ENCODE assay signal across 8 cellular contexts in the genomic region with DNA sequence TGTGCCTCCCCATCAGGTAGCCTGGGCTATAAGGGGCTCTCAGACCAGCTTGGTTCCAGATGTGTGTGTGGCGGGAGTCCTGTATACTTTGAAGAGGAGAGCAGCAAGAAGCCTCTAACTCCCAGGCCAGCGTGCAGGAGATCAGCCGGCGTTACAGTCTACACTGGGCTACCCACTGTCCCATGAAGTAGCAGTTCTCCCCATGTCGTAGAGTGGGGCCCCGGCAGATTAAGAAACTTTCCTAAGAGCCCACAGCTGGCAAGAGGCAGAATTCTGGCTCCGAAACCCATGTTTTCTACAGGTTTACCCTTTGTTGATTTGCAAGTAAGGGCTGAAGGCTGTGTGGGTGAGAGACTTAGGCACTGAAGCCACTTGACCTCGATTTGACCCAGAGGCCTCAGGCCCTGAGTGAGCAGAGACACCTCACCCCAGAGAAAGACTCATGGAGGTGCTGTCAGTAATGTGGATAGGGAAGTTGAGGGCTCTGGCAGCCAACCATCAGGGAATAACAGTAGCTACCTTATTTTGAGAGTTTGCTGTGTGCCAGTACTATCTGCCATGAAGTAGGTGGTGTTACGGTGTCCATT. TPM values are rescaled to one million over a fixed set of nuclear protein-coding genes. Genes with fewer than 3 reads are reported as not detected.
DNase-seq lines count a peak whose midpoint lies in the region; ATAC-seq and TF ChIP-seq lines count a peak whose summit lies in the region.

No MANE protein-coding gene starts in this region.

- H3K36me3 Mint-ChIP-seq in activated CD4-positive, alpha-beta T cell treated with anti-CD3 and anti-CD28 coated beads for 36 hours (ENCODE audit: low read depth), result peaks cover 13% of the 10 kb centered on the region

- POLR2A ChIA-PET in activated CD4-positive, alpha-beta T cell treated with anti-CD3 and anti-CD28 coated beads for 36 hours (lab: Charles Lee), result interaction anchor here (0.6 to 1.8 kb wide), 3 partner anchors 16 to 143 kb away, joined by 3 to 12 read pairs (median 4); a partner anchor contains a TSS
- POLR2A ChIA-PET in GM10248 (lab: Yijun Ruan, JAX), result interaction anchor here (0.6 to 2.2 kb wide), 5 partner anchors 9 to 143 kb away, joined by 3 to 11 read pairs (median 6); a partner anchor contains a TSS

- peak overlapping the region; percentile 97 for H3K27ac Mint-ChIP-seq in activated CD4-positive, alpha-beta T cell treated with anti-CD3 and anti-CD28 coated beads for 36 hours

- H3K4me3 ChIP-seq in OCI-LY3 (ENCODE audit: low read length), result peak overlapping the region; percentile 91
- H3K4me3 ChIP-seq in coronary artery, result peak overlapping the region; percentile 95
- H3K4me3 ChIP-seq in neural cell (ENCODE audit: low read length), result peak overlapping the region; percentile 91

- peaks cover 42% of the 10 kb centered on the region for H3K4me1 Mint-ChIP-seq in activated CD4-positive, alpha-beta T cell treated with anti-CD3 and anti-CD28 coated beads for 36 hours

- TF ChIP-seq CTCF in OCI-LY3 (IDR thresholded peaks at IDR 0.05; ENCODE audit: low read depth, low read length), result no peak
- no peak for TF ChIP-seq CTCF in coronary artery (IDR thresholded peaks at IDR 0.05)
- no peak for TF ChIP-seq CTCF in neural cell (IDR thresholded peaks at IDR 0.05; ENCODE audit: poor library complexity, severe bottlenecking)
- no peak for TF ChIP-seq CTCF in GM10248 (IDR thresholded peaks at IDR 0.05; ENCODE audit: control extremely low read depth, extremely low read depth, low read depth, missing control alignments)

- H3K36me3 ChIP-seq in OCI-LY3 (replicated peaks; ENCODE audit: low read depth, low read length) (peaks cover 2% of the 10 kb centered on the region), neural cell (ENCODE audit: insufficient read depth, low read length) (no peaks in the 10 kb centered on the region)

- peak overlapping the region; percentile 78 for H3K4me3 Mint-ChIP-seq in activated CD4-positive, alpha-beta T cell treated with anti-CD3 and anti-CD28 coated beads for 36 hours

- ATAC-seq in activated CD4-positive, alpha-beta T cell treated with anti-CD3 and anti-CD28 coated beads for 36 hours, result no peak
- no peak for ATAC-seq in HG02884 (IDR thresholded peaks at IDR 0.05; ENCODE audit: unreplicated experiment)

- peaks cover 37% of the 10 kb centered on the region for H3K4me1 ChIP-seq in OCI-LY3 (ENCODE audit: low read length)

- no peaks in the 10 kb centered on the region for H3K9me3 Mint-ChIP-seq in activated CD4-positive, alpha-beta T cell treated with anti-CD3 and anti-CD28 coated beads for 36 hours (ENCODE audit: low read depth)

- no peak for TF ChIP-seq RAD21 in neural cell (conservative IDR thresholded peaks at IDR 0.05)

- intact Hi-C loops in activated CD4-positive, alpha-beta T cell treated with anti-CD3 and anti-CD28 coated beads for 36 hours (cut with DNase I, micrococcal nuclease), result loop anchor here (1.0 to 10.0 kb wide), 20 partner anchors 9 to 1287 kb away; a partner anchor contains a TSS

- H3K27me3 Mint-ChIP-seq in activated CD4-positive, alpha-beta T cell treated with anti-CD3 and anti-CD28 coated beads for 36 hours, result no peaks in the 10 kb centered on the region

- no peaks in the 10 kb centered on the region for H3K9me3 ChIP-seq in OCI-LY3 (ENCODE audit: insufficient read depth, low read length)
- no peaks in the 10 kb centered on the region for H3K9me3 ChIP-seq in neural cell (ENCODE audit: low read length)

- peak overlapping the region; percentile 99 for H3K4me2 ChIP-seq in OCI-LY3 (ENCODE audit: low read length)
- H3K4me2 ChIP-seq in neural cell (ENCODE audit: low read length), result no peak overlapping the region

- H2AFZ ChIP-seq in OCI-LY3 (ENCODE audit: low read depth, low read length) (peak overlapping the region; percentile 71), neural cell (ENCODE audit: low read depth, low read length) (peak overlapping the region; percentile 94)

- CTCF ChIA-PET in activated CD4-positive, alpha-beta T cell treated with anti-CD3 and anti-CD28 coated beads for 36 hours (lab: Charles Lee), result interaction anchor here (0.9 to 1.5 kb wide), 7 partner anchors 9 to 248 kb away, joined by 3 to 6 read pairs (median 3); no protein-coding TSS in a partner anchor
- CTCF ChIA-PET in GM10248 (lab: Yijun Ruan, JAX), result interaction anchor here (1.3 to 1.9 kb wide), 7 partner anchors 10 to 58 kb away, joined by 3 to 10 read pairs (median 4); no protein-coding TSS in a partner anchor

- DNase-seq in activated CD4-positive, alpha-beta T cell treated with anti-CD3 and anti-CD28 coated beads for 36 hours, result peak; percentile 44
- no peak for DNase-seq in activated CD4-positive, alpha-beta T cell treated with anti-CD3 and anti-CD28 coated beads, Interleukin-2, amount 50 U/mL, for 4 hours
- peak; percentile 75 for DNase-seq in coronary artery (ENCODE audit: low spot score)
- no peak for DNase-seq in DMS114 treated with DMSO at 0.1 percent for 48 hours (lab: John Stamatoyannopoulos, UW; ENCODE audit: unreplicated experiment)
- DNase-seq in GM10248 (ENCODE audit: extremely low spot score), result no peak

- H3K79me2 ChIP-seq in OCI-LY3 (ENCODE audit: low read length) (peaks cover 55% of the 10 kb centered on the region), neural cell (replicated peaks; ENCODE audit: insufficient read depth, low read length) (no peaks in the 10 kb centered on the region)

- H3K9me2 ChIP-seq in neural cell (ENCODE audit: insufficient read depth, low read length), result no peaks in the 10 kb centered on the region

- peak overlapping the region; percentile 72 for H3K27ac ChIP-seq in OCI-LY3 (ENCODE audit: low read length)
- peak overlapping the region; percentile 99 for H3K27ac ChIP-seq in coronary artery
- no peak overlapping the region for H3K27ac ChIP-seq in neural cell (ENCODE audit: low read length)

- peaks cover 17% of the 10 kb centered on the region for H4K20me1 ChIP-seq in OCI-LY3 (ENCODE audit: insufficient read depth, low read length)
- no peaks in the 10 kb centered on the region for H4K20me1 ChIP-seq in neural cell (ENCODE audit: insufficient read depth)

- peak overlapping the region; percentile 91 for H3K9ac ChIP-seq in OCI-LY3 (ENCODE audit: low read length)
- peak overlapping the region; percentile 69 for H3K9ac ChIP-seq in neural cell (ENCODE audit: low read length)

- no peaks in the 10 kb centered on the region for H3K27me3 ChIP-seq in OCI-LY3 (ENCODE audit: low read depth, low read length)
- no peaks in the 10 kb centered on the region for H3K27me3 ChIP-seq in neural cell (ENCODE audit: insufficient read depth, low read depth, low read length)

- TF ChIP-seq EP300 in neural cell (conservative IDR thresholded peaks at IDR 0.05; ENCODE audit: poor library complexity, severe bottlenecking), result no peak

- no peaks in the 10 kb centered on the region for H3F3A ChIP-seq in neural cell (ENCODE audit: insufficient read depth, low read length, poor library complexity, severe bottlenecking)

TF ChIP-seq in neural cell, 6 proteins besides CTCF, POLR2A, EP300 and RAD21:
- TF ChIP-seq SMC3 (conservative IDR thresholded peaks at IDR 0.05; ENCODE audit: poor library complexity) (no peak), TAF1 (IDR thresholded peaks at IDR 0.05; ENCODE audit: low read depth) (no peak), MXI1 (conservative IDR thresholded peaks at IDR 0.05; ENCODE audit: poor library complexity, severe bottlenecking) (no peak), EZH2 (IDR thresholded peaks at IDR 0.05; ENCODE audit: borderline replicate concordance, insufficient read depth, low read length, poor library complexity, severe bottlenecking) (no peak), POLR2AphosphoS5 (IDR thresholded peaks at IDR 0.05) (no peak)
- TF ChIP-seq, protein P1, sequence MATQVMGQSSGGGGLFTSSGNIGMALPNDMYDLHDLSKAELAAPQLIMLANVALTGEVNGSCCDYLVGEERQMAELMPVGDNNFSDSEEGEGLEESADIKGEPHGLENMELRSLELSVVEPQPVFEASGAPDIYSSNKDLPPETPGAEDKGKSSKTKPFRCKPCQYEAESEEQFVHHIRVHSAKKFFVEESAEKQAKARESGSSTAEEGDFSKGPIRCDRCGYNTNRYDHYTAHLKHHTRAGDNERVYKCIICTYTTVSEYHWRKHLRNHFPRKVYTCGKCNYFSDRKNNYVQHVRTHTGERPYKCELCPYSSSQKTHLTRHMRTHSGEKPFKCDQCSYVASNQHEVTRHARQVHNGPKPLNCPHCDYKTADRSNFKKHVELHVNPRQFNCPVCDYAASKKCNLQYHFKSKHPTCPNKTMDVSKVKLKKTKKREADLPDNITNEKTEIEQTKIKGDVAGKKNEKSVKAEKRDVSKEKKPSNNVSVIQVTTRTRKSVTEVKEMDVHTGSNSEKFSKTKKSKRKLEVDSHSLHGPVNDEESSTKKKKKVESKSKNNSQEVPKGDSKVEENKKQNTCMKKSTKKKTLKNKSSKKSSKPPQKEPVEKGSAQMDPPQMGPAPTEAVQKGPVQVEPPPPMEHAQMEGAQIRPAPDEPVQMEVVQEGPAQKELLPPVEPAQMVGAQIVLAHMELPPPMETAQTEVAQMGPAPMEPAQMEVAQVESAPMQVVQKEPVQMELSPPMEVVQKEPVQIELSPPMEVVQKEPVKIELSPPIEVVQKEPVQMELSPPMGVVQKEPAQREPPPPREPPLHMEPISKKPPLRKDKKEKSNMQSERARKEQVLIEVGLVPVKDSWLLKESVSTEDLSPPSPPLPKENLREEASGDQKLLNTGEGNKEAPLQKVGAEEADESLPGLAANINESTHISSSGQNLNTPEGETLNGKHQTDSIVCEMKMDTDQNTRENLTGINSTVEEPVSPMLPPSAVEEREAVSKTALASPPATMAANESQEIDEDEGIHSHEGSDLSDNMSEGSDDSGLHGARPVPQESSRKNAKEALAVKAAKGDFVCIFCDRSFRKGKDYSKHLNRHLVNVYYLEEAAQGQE (IDR thresholded peaks at IDR 0.05; ENCODE audit: borderline replicate concordance), result no peak
TF ChIP-seq in neural cell: peak in this region for 0.

RNA-seq across cellular contexts. Expression of a gene that starts 0.9 kb away (rescaled TPM):
- total RNA-seq in activated CD4-positive, alpha-beta T cell treated with anti-CD3 and anti-CD28 coated beads for 36 hours, result 10 to 100 TPM; 44.5 to 47.1 TPM
- polyA plus RNA-seq in neural cell, result 0.41 and 0.90 TPM in 2 replicates
- polyA minus RNA-seq in neural cell, result 0.93 and 0.97 TPM in 2 replicates

Comparison
In these comparisons a context has a peak if more than half of its experiments do, and no peak if none do; other contexts are left out.
1. DNase-seq: peak in activated CD4-positive, alpha-beta T cell treated with anti-CD3 and anti-CD28 coated beads for 36 hours (single experiment) and coronary artery (single experiment); none in activated CD4-positive, alpha-beta T cell treated with anti-CD3 and anti-CD28 coated beads, Interleukin-2, amount 50 U/mL, for 4 hours (0 of 2), DMS114 treated with DMSO at 0.1 percent for 48 hours (single experiment) and GM10248 (single experiment).
2. Peak in every context shown above with its lines, with median percentiles within 50 percentile points of each other: H3K4me3 ChIP-seq.